In the genomic region with DNA sequence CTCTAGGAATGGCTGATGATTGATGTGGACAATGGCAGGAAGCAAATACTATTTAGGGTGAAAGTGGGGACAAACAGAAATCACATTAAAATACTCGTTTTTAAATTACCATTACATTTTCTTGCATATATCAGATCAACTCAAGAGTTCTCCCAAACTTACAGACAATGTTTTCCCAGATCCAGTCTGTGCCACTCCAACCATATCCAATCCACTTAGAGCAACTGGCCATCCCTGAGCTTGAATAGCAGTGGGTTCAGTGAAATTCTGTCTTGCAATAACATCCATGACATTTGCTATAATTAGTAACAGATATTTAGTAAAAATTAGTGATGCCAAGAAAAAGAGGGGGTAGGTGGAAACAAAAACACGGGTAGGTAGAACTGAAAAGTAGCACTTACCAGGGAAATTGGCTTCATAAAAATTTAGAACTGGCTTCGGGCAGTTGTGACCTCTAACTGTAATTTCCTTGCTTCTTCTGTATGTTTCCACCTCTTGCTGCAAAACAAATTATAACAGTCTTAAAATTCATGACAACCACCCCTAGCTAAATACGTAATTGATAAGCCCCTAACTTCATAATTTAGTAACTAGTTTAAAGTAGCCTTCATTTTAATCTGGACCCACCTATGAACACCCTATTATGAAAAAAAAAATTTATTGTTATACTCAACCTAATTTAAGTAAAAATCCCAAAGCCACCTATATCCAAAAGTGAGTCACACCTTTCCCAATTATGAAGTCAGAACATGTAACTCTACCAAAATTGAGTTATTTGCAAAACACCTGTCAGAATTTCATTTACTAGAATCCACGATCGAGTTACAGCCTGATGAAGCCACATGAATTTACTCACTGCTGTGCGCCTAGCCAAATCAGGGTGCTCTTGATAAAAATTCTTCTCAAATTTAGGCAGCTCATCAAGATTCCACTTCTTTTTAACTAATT, we compare ENCODE assay signal across 8 cellular contexts. TPM values are rescaled to one million over a fixed set of nuclear protein-coding genes. Genes with fewer than 3 reads are reported as not detected.
DNase-seq lines count a peak whose midpoint lies in the region; ATAC-seq and TF ChIP-seq lines count a peak whose summit lies in the region.

No MANE protein-coding gene starts in this region.

- no peaks in the 10 kb centered on the region for H3K27me3 ChIP-seq in Panc1 (ENCODE audit: control insufficient read depth, insufficient read depth, low read length)
- H3K27me3 ChIP-seq in parathyroid adenoma (ENCODE audit: control insufficient read depth, insufficient read depth, low read length) = no peaks in the 10 kb centered on the region

- peaks cover 47% of the 10 kb centered on the region for H3K79me2 ChIP-seq in parathyroid adenoma

- peak overlapping the region; percentile 82 for H3K27ac ChIP-seq in Panc1 (ENCODE audit: low read length)
- H3K27ac ChIP-seq in parathyroid adenoma = peak overlapping the region; percentile 99

- H3K9me3 ChIP-seq in Panc1 (ENCODE audit: control insufficient read depth, insufficient read depth, low read depth, low read length) (no peaks in the 10 kb centered on the region), parathyroid adenoma (ENCODE audit: control insufficient read depth, low read length) (no peaks in the 10 kb centered on the region)

- no peak overlapping the region for H2AFZ ChIP-seq in parathyroid adenoma

- peak overlapping the region; percentile 99 for H3K27ac Mint-ChIP-seq in Calu3 (ENCODE audit: unreplicated experiment)

- H3K4me3 Mint-ChIP-seq in Calu3 (ENCODE audit: low read depth, unreplicated experiment) = peak overlapping the region; percentile 86

- in situ Hi-C loops in Panc1 (cut with HindIII; ENCODE audit: low pct_unique_long_range_greater_than_20kb, low sequenced_read_pairs) = no loop called here

- DNase-seq in Calu3 (no peak), Panc1 (ENCODE audit: low read depth, low spot score) (no peak), epithelial cell of proximal tubule (ENCODE audit: low read depth) (no peak), NCI-H187 (lab: John Stamatoyannopoulos, UW) (no peak), NCI-H526 (lab: John Stamatoyannopoulos, UW) (no peak)

- peaks cover 28% of the 10 kb centered on the region for H3K4me1 Mint-ChIP-seq in Calu3 (ENCODE audit: low read depth, unreplicated experiment)

- TF ChIP-seq CTCF in Calu3 (IDR thresholded peaks at IDR 0.05; ENCODE audit: unreplicated experiment) (no peak), Panc1 (IDR thresholded peaks at IDR 0.05) (no peak), epithelial cell of proximal tubule (conservative IDR thresholded peaks at IDR 0.05; ENCODE audit: low read depth, low read length) (no peak), parathyroid adenoma (IDR thresholded peaks at IDR 0.05) (no peak)

- peak overlapping the region; percentile 87 for H3K4me2 ChIP-seq in parathyroid adenoma (ENCODE audit: low read length)

- H3K9ac ChIP-seq in parathyroid adenoma = no peak overlapping the region

- peaks cover 43% of the 10 kb centered on the region for H3K4me1 ChIP-seq in Panc1 (ENCODE audit: control insufficient read depth, insufficient read depth, low read length)
- H3K4me1 ChIP-seq in parathyroid adenoma = peaks cover 21% of the 10 kb centered on the region

- POLR2A ChIA-PET in Panc1 (lab: Charles Lee) = interaction anchor here (0.7 kb wide), 1 partner anchor 149 kb away, joined by 4 read pairs; no protein-coding TSS in a partner anchor

- intact Hi-C loops in Calu3 (cut with micrococcal nuclease; ENCODE audit: unreplicated experiment) = no loop called here
- intact Hi-C loops in Panc1 (cut with micrococcal nuclease; ENCODE audit: unreplicated experiment) = no loop called here

- H3K4me3 ChIP-seq in Panc1 (ENCODE audit: low read depth in 2 of 2, low read length in 2 of 2) (peak overlapping the region; percentile 88 to 99), epithelial cell of proximal tubule (ENCODE audit: low read depth, low read length) (peak overlapping the region; percentile 90), parathyroid adenoma (ENCODE audit: low read depth, low read length) (peak overlapping the region; percentile 100)

- no peaks in the 10 kb centered on the region for H3K9me3 Mint-ChIP-seq in Calu3 (ENCODE audit: low read depth, unreplicated experiment)

- H3K36me3 Mint-ChIP-seq in Calu3 (ENCODE audit: insufficient read depth, unreplicated experiment) = peaks cover 93% of the 10 kb centered on the region

- CTCF ChIA-PET in Calu3 (lab: Charles Lee) (no interaction called here), Panc1 (lab: Charles Lee) (no interaction called here)

- BruUV-seq in Calu3 (replicated peaks; lab: Mats Ljungman, UMichigan) (TSS peak; percentile 18), Panc1 (replicated peaks; lab: Mats Ljungman, UMichigan) (no TSS peak)

- ATAC-seq in Panc1 (no peak), HG03565 (IDR thresholded peaks at IDR 0.05; ENCODE audit: unreplicated experiment) (no peak)
- no peak for ATAC-seq in activated CD4-positive, CD25-positive, alpha-beta regulatory T cell treated with anti-CD3 and anti-CD28 coated beads, Interleukin-2, amount 50 U/mL, for 24 hours

- H3K27me3 Mint-ChIP-seq in Calu3 (ENCODE audit: unreplicated experiment) = no peaks in the 10 kb centered on the region

- H3K36me3 ChIP-seq in Panc1 (ENCODE audit: control insufficient read depth, insufficient read depth, low read length) = peaks cover 80% of the 10 kb centered on the region
- H3K36me3 ChIP-seq in parathyroid adenoma (ENCODE audit: control insufficient read depth, insufficient read depth, low read length) = no peaks in the 10 kb centered on the region

RNA-seq across cellular contexts. Expression of a gene that starts 2.0 kb away (rescaled TPM):
- total RNA-seq in Calu3 (2022) (384 and 477 TPM in 2 replicates), Panc1 (2021; ENCODE audit: unreplicated experiment) (411 TPM), epithelial cell of proximal tubule (274 and 320 TPM in 2 replicates)
- 236 TPM for polyA plus RNA-seq in Panc1 (2012; ENCODE audit: insufficient read length)

RNA-seq across cellular contexts. Expression of a gene that starts 2.7 kb away (rescaled TPM):
- total RNA-seq in Calu3 (2022) (37.6 and 38.9 TPM in 2 replicates), Panc1 (2021; ENCODE audit: unreplicated experiment) (23.2 TPM), epithelial cell of proximal tubule (11.6 and 21.4 TPM in 2 replicates)
- polyA plus RNA-seq in Panc1 (2012; ENCODE audit: insufficient read length) = 10.7 TPM

RNA-seq across cellular contexts. Expression of a gene that starts 7.2 kb away (rescaled TPM):
- total RNA-seq in Calu3 (2022) (25.1 and 29.8 TPM in 2 replicates), Panc1 (2021; ENCODE audit: unreplicated experiment) (19.6 TPM), epithelial cell of proximal tubule (4.3 and 14.9 TPM in 2 replicates)
- polyA plus RNA-seq in Panc1 (2012; ENCODE audit: insufficient read length) = 7.7 TPM

RNA-seq across cellular contexts. Expression of a gene that starts 55.2 kb away (rescaled TPM):
- total RNA-seq in Calu3 (2022) (4.9 and 7.6 TPM in 2 replicates), Panc1 (2021; ENCODE audit: unreplicated experiment) (not detected), epithelial cell of proximal tubule (1.2 TPM in 1 of 2 replicates, not detected in the other)
- not detected for polyA plus RNA-seq in Panc1 (2012; ENCODE audit: insufficient read length)
